Comparison of ENCODE assay signal across 8 cellular contexts in the genomic region with DNA sequence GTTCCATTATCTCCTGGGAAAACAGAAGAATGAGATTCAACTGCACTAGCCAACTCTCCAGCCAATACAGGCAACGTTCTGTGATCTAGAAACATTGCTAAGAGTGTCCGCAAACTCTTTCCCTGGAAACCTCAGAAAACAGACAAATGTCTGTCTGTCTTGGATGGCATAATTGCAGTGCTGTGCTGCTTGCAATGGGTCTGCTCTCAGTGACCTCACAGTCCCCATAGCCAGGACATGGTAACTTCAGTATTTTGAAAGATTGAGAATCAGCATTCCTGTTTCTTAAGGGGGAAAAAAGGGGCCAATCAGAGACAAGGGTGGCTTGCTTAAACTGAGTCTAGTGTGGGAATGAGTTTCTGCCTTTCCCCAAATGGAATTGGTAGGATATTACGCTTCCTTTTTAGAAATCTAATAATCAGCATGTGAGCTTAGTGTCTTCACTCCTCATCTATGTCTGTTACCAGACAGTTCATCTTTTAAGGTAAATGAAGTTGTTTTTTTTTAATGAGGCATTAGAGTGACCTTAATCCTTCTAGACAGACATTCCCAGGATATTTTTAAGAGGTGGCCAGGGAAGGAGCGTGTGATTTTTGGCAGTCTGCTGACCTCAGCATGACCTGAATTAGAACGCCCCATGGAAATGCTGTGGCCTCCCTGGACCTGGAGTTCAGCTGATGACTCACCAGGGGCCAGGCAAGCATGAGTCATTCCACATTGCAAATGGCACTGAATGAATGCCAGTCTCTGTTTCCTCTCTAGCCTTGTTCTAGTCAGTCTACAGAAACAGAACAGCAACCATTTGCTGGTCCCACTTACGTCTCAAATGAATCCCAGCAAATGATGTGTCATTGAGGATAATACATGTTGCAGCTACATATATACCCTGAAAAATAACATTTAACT.
A peak's percentile ranks its signal among the peaks of the same experiment; 100 is the strongest.
DNase-seq lines count a peak whose midpoint lies in the region; ATAC-seq and TF ChIP-seq lines count a peak whose summit lies in the region.

No MANE protein-coding gene starts in this region.

- BruUV-seq in A673 (replicated peaks; lab: Mats Ljungman, UMichigan) (no TSS peak), Panc1 (replicated peaks; lab: Mats Ljungman, UMichigan) (no TSS peak)

- no peak overlapping the region for H3K4me3 ChIP-seq in A673 (ENCODE audit: low read depth, low read length, poor library complexity, severe bottlenecking)
- peak overlapping the region; percentile 32 to 50 for H3K4me3 ChIP-seq in Panc1 (ENCODE audit: low read depth in 2 of 2, low read length in 2 of 2)
- H3K4me3 ChIP-seq in endodermal cell (ENCODE audit: low read length): no peak overlapping the region
- H3K4me3 ChIP-seq in lung: no peak overlapping the region
- no peak overlapping the region for H3K4me3 ChIP-seq in testis

- WGBS in endodermal cell (ENCODE audit: insufficient coverage in 1 of 2, insufficient read length in 1 of 2), 2 experiments: 67 to 88% methylated on average over 1 to 6 of the region's 6 CpGs
- WGBS in lung, 2 donors: 59 to 72% methylated on average over 6 of the region's 6 CpGs
- 52 to 60% methylated on average over 6 of the region's 6 CpGs for WGBS in testis, 2 donors

- H3K27me3 ChIP-seq in A673 (replicated peaks; ENCODE audit: insufficient read depth, low read depth, low read length, poor library complexity) (no peaks in the 10 kb centered on the region), Panc1 (ENCODE audit: control insufficient read depth, insufficient read depth, low read length) (no peaks in the 10 kb centered on the region), endodermal cell (ENCODE audit: control insufficient read depth, insufficient read depth, low read length, poor library complexity, severe bottlenecking) (no peaks in the 10 kb centered on the region), lung (ENCODE audit: control insufficient read depth, insufficient read depth) (no peaks in the 10 kb centered on the region), testis (no peaks in the 10 kb centered on the region)

- in situ Hi-C loops in Panc1 (cut with HindIII; ENCODE audit: low pct_unique_long_range_greater_than_20kb, low sequenced_read_pairs): no loop called here

- H3K4me1 Mint-ChIP-seq in endodermal cell: peaks cover 7% of the 10 kb centered on the region

- ATAC-seq in GM21619 (IDR thresholded peaks at IDR 0.05; ENCODE audit: unreplicated experiment): peak; percentile 78
- peak; percentile 99 for ATAC-seq in Panc1
- peak; percentile 86 for ATAC-seq in lung (ENCODE audit: insufficient read depth, low FRiP score)
- ATAC-seq in HG02973 (IDR thresholded peaks at IDR 0.05; ENCODE audit: unreplicated experiment): no peak

- TF ChIP-seq CTCF in A673 (conservative IDR thresholded peaks at IDR 0.05; ENCODE audit: low read depth, low read length): no peak
- no peak for TF ChIP-seq CTCF in Panc1 (IDR thresholded peaks at IDR 0.05)
- TF ChIP-seq CTCF in endodermal cell (conservative IDR thresholded peaks at IDR 0.05): no peak
- TF ChIP-seq CTCF in lung (IDR thresholded peaks at IDR 0.05; ENCODE audit: control extremely low read depth, extremely low read depth): no peak
- TF ChIP-seq CTCF in testis (IDR thresholded peaks at IDR 0.05): no peak

- no peak for TF ChIP-seq POLR2A in testis (IDR thresholded peaks at IDR 0.05)

- H3K36me3 Mint-ChIP-seq in endodermal cell (ENCODE audit: low read depth): no peaks in the 10 kb centered on the region

- intact Hi-C loops in A673 (cut with micrococcal nuclease; ENCODE audit: unreplicated experiment) (no loop called here), Panc1 (cut with micrococcal nuclease; ENCODE audit: unreplicated experiment) (loop anchor here (5.0 to 10.0 kb wide), 3 partner anchors 191 to 762 kb away; no protein-coding TSS in a partner anchor), testis (cut with DNase I; ENCODE audit: low total_unique reads) (no loop called here)

- no peaks in the 10 kb centered on the region for H3K9me3 Mint-ChIP-seq in endodermal cell

- no peak overlapping the region for H3K4me3 Mint-ChIP-seq in endodermal cell

- POLR2A ChIA-PET in A673 (lab: Charles Lee; ENCODE audit: low non-redundant PET) (no interaction called here), Panc1 (lab: Charles Lee) (no interaction called here)

- H3K4me1 ChIP-seq in A673 (ENCODE audit: insufficient read depth, low read length, poor library complexity, severe bottlenecking): no peaks in the 10 kb centered on the region
- H3K4me1 ChIP-seq in Panc1 (ENCODE audit: control insufficient read depth, insufficient read depth, low read length): peaks cover 43% of the 10 kb centered on the region
- H3K4me1 ChIP-seq in endodermal cell (ENCODE audit: control insufficient read depth, insufficient read depth, low read length): peaks cover 7% of the 10 kb centered on the region
- H3K4me1 ChIP-seq in lung (ENCODE audit: control insufficient read depth in 2 of 2, insufficient read depth in 2 of 2, low read length in 2 of 2): peaks cover 2 to 8% of the 10 kb centered on the region in 2 donors
- peaks cover 7% of the 10 kb centered on the region for H3K4me1 ChIP-seq in testis

- H3K27ac ChIP-seq in A673 (ENCODE audit: low read depth, low read length, poor library complexity, severe bottlenecking) (no peak overlapping the region), Panc1 (ENCODE audit: low read length) (peak overlapping the region; percentile 100), endodermal cell (ENCODE audit: low read depth, low read length) (peak overlapping the region; percentile 48), lung (ENCODE audit: low read depth in 1 of 2, low read length in 1 of 2) (peak overlapping the region in 1 of 2 donors; percentile 66), testis (no peak overlapping the region)

- peak overlapping the region; percentile 62 for H3K27ac Mint-ChIP-seq in endodermal cell

- no peaks in the 10 kb centered on the region for H3K27me3 Mint-ChIP-seq in endodermal cell (ENCODE audit: insufficient read depth)

- CTCF ChIA-PET in A673 (lab: Charles Lee) (no interaction called here), Panc1 (lab: Charles Lee) (no interaction called here)

- no peaks in the 10 kb centered on the region for H3K36me3 ChIP-seq in A673 (ENCODE audit: insufficient read depth, low read length, poor library complexity, severe bottlenecking)
- no peaks in the 10 kb centered on the region for H3K36me3 ChIP-seq in Panc1 (ENCODE audit: control insufficient read depth, insufficient read depth, low read length)
- H3K36me3 ChIP-seq in endodermal cell (ENCODE audit: control insufficient read depth, insufficient read depth, low read length): no peaks in the 10 kb centered on the region
- H3K36me3 ChIP-seq in lung (ENCODE audit: control insufficient read depth in 2 of 2, insufficient read depth in 2 of 2, low read length in 2 of 2): no peaks in the 10 kb centered on the region
- H3K36me3 ChIP-seq in testis (ENCODE audit: low read depth, missing control alignments): no peaks in the 10 kb centered on the region

- H3K9me3 ChIP-seq in A673 (ENCODE audit: low read depth, low read length, poor library complexity, severe bottlenecking) (no peaks in the 10 kb centered on the region), Panc1 (ENCODE audit: control insufficient read depth, insufficient read depth, low read depth, low read length) (peaks cover 12% of the 10 kb centered on the region; the same call in 1 of the 2 replicates), endodermal cell (ENCODE audit: control insufficient read depth, low read length) (no peaks in the 10 kb centered on the region), lung (ENCODE audit: control insufficient read depth in 2 of 2, insufficient read depth in 1 of 2, low read length in 1 of 2) (no peaks in the 10 kb centered on the region), testis (no peaks in the 10 kb centered on the region)

- no peak overlapping the region for H3K9ac ChIP-seq in endodermal cell (ENCODE audit: extremely low read depth, low read length, poor library complexity, severe bottlenecking)

- peak; percentile 39 for DNase-seq in A673 (ENCODE audit: low spot score)
- peak; percentile 95 for DNase-seq in Panc1 (ENCODE audit: low read depth, low spot score)
- DNase-seq in endodermal cell: peak; percentile 87
- peak; percentile 72 for DNase-seq in lung (ENCODE audit: low spot score)
- peak; percentile 31 for DNase-seq in testis
- no peak for DNase-seq in central memory CD4-positive, alpha-beta T cell

Comparison
In these comparisons a context has a peak if more than half of its experiments do, and no peak if none do; other contexts are left out.
1. H3K27ac ChIP-seq: peak in Panc1 (single experiment) and endodermal cell (single experiment); none in A673 (single experiment) and testis (0 of 2).
2. H3K4me3 ChIP-seq: peak in Panc1 (2 of 2); none in A673 (single experiment), endodermal cell (single experiment), lung (single experiment) and testis (0 of 2).